Comparison of ENCODE assay signal across 1 cellular context in genomic region chr21:39010629-39011404, GRCh38.
TF ChIP-seq lines count a peak whose summit lies in the region.

No MANE protein-coding gene starts in this region.

TF ChIP-seq in GM23338, 12 proteins besides CTCF, POLR2A, EP300 and RAD21 (continued from another document):
- TF ChIP-seq, protein P1, sequence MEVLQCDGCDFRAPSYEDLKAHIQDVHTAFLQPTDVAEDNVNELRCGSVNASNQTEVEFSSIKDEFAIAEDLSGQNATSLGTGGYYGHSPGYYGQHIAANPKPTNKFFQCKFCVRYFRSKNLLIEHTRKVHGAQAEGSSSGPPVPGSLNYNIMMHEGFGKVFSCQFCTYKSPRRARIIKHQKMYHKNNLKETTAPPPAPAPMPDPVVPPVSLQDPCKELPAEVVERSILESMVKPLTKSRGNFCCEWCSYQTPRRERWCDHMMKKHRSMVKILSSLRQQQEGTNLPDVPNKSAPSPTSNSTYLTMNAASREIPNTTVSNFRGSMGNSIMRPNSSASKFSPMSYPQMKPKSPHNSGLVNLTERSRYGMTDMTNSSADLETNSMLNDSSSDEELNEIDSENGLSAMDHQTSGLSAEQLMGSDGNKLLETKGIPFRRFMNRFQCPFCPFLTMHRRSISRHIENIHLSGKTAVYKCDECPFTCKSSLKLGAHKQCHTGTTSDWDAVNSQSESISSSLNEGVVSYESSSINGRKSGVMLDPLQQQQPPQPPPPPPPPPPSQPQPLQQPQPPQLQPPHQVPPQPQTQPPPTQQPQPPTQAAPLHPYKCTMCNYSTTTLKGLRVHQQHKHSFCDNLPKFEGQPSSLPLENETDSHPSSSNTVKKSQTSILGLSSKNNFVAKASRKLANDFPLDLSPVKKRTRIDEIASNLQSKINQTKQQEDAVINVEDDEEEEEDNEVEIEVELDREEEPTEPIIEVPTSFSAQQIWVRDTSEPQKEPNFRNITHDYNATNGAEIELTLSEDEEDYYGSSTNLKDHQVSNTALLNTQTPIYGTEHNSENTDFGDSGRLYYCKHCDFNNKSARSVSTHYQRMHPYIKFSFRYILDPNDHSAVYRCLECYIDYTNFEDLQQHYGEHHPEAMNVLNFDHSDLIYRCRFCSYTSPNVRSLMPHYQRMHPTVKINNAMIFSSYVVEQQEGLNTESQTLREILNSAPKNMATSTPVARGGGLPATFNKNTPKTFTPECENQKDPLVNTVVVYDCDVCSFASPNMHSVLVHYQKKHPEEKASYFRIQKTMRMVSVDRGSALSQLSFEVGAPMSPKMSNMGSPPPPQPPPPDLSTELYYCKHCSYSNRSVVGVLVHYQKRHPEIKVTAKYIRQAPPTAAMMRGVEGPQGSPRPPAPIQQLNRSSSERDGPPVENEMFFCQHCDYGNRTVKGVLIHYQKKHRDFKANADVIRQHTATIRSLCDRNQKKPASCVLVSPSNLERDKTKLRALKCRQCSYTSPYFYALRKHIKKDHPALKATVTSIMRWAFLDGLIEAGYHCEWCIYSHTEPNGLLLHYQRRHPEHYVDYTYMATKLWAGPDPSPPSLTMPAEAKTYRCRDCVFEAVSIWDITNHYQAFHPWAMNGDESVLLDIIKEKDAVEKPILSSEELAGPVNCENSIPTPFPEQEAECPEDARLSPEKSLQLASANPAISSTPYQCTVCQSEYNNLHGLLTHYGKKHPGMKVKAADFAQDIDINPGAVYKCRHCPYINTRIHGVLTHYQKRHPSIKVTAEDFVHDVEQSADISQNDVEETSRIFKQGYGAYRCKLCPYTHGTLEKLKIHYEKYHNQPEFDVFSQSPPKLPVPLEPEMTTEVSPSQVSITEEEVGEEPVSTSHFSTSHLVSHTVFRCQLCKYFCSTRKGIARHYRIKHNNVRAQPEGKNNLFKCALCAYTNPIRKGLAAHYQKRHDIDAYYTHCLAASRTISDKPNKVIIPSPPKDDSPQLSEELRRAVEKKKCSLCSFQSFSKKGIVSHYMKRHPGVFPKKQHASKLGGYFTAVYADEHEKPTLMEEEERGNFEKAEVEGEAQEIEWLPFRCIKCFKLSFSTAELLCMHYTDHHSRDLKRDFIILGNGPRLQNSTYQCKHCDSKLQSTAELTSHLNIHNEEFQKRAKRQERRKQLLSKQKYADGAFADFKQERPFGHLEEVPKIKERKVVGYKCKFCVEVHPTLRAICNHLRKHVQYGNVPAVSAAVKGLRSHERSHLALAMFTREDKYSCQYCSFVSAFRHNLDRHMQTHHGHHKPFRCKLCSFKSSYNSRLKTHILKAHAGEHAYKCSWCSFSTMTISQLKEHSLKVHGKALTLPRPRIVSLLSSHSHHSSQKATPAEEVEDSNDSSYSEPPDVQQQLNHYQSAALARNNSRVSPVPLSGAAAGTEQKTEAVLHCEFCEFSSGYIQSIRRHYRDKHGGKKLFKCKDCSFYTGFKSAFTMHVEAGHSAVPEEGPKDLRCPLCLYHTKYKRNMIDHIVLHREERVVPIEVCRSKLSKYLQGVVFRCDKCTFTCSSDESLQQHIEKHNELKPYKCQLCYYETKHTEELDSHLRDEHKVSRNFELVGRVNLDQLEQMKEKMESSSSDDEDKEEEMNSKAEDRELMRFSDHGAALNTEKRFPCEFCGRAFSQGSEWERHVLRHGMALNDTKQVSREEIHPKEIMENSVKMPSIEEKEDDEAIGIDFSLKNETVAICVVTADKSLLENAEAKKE (CRISPR knock-in tag; IDR thresholded peaks at IDR 0.05): no peak
- no peak for TF ChIP-seq NANOG (IDR thresholded peaks at IDR 0.05; ENCODE audit: borderline replicate concordance)
- no peak for TF ChIP-seq ZNF331 (CRISPR knock-in tag; IDR thresholded peaks at IDR 0.05; ENCODE audit: low read depth)
- TF ChIP-seq, protein P2, sequence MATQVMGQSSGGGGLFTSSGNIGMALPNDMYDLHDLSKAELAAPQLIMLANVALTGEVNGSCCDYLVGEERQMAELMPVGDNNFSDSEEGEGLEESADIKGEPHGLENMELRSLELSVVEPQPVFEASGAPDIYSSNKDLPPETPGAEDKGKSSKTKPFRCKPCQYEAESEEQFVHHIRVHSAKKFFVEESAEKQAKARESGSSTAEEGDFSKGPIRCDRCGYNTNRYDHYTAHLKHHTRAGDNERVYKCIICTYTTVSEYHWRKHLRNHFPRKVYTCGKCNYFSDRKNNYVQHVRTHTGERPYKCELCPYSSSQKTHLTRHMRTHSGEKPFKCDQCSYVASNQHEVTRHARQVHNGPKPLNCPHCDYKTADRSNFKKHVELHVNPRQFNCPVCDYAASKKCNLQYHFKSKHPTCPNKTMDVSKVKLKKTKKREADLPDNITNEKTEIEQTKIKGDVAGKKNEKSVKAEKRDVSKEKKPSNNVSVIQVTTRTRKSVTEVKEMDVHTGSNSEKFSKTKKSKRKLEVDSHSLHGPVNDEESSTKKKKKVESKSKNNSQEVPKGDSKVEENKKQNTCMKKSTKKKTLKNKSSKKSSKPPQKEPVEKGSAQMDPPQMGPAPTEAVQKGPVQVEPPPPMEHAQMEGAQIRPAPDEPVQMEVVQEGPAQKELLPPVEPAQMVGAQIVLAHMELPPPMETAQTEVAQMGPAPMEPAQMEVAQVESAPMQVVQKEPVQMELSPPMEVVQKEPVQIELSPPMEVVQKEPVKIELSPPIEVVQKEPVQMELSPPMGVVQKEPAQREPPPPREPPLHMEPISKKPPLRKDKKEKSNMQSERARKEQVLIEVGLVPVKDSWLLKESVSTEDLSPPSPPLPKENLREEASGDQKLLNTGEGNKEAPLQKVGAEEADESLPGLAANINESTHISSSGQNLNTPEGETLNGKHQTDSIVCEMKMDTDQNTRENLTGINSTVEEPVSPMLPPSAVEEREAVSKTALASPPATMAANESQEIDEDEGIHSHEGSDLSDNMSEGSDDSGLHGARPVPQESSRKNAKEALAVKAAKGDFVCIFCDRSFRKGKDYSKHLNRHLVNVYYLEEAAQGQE (IDR thresholded peaks at IDR 0.05; ENCODE audit: unreplicated experiment): no peak
- TF ChIP-seq STAT1 (IDR thresholded peaks at IDR 0.05; ENCODE audit: unreplicated experiment): no peak
- TF ChIP-seq CREB1 (CRISPR knock-in tag; IDR thresholded peaks at IDR 0.05; ENCODE audit: low read depth): no peak
- no peak for TF ChIP-seq EZH2phosphoT487 (IDR thresholded peaks at IDR 0.05; ENCODE audit: unreplicated experiment)
- TF ChIP-seq POLR2AphosphoS5 (IDR thresholded peaks at IDR 0.05; ENCODE audit: low read depth): no peak
